In the genomic region with DNA sequence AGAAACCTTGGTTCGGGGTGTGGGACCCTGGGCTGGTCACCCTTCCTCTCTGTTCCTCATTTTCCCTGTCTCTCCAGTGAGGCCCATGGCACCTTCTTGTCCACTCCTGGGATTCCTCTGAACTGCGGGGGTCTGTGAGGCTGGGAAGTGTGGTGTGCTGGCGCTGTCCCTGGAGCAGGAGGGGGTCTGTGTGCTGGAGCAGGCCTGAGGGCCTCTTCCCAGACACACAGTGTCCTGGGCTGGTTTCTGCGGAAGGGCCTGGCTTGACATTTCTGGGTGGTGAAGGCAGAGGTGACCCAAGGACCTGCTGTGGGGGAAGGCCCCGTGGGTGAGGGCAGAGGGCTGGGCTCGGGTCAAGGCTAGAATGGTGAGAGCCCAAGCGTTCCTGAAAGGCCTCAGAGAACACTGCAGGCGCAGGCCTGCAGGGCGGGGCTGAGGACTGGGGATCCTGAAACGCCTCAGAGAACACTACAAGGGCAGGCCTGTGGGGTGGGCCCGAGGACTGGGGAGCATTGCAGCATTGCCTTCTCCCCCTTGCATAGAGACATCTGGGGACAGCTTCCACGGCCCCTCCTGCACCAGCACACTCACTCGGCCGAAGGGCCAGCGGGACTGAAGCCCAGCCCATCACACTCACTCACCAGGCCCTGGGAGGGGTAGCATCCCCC, we compare ENCODE assay signal across 1 cellular context.
TF ChIP-seq lines count a peak whose summit lies in the region.

No MANE protein-coding gene starts in this region.

TF ChIP-seq in H1, 55 proteins besides CTCF, POLR2A, EP300 and RAD21 (continued from another document):
- TF ChIP-seq SUZ12 (IDR thresholded peaks at IDR 0.05; ENCODE audit: low read length): no peak
- no peak for TF ChIP-seq TCF12 (IDR thresholded peaks at IDR 0.05; ENCODE audit: low read depth, low read length)
- TF ChIP-seq, protein P1, sequence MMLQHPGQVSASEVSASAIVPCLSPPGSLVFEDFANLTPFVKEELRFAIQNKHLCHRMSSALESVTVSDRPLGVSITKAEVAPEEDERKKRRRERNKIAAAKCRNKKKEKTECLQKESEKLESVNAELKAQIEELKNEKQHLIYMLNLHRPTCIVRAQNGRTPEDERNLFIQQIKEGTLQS (IDR thresholded peaks at IDR 0.05; ENCODE audit: insufficient read depth, low read depth, low read length): no peak
- TF ChIP-seq SIX5 (IDR thresholded peaks at IDR 0.05; ENCODE audit: low read depth, low read length): no peak
TF ChIP-seq in H1: peak in this region for 0.
